In the genomic region with DNA sequence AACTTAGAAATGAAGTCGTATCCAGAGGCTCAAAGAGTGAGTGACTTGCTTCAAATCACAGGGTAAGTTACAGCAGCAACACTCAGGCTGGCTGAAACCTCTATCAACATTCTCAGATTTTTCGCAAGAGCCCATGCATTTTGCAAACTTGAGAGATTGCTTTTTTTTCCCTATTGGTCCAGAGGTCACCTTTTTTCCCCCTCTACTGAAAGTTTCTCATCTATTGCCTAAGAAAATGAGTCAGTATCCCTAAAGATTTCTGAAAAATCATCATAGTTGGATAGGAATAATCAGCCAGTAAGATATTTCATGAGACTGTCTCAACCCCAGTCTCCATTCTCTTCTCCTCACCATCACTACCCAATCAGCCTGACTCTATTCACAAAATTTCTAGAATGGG, we compare ENCODE assay signal across 15 cellular contexts.
DNase-seq lines count a peak whose midpoint lies in the region; ATAC-seq, FAIRE-seq and TF ChIP-seq lines count a peak whose summit lies in the region.
"Had no signal": no experiment of that assay in that cellular context is flagged by ENCODE, and none has a peak within 500 bp of the region (broad histone marks: within the 10 kb centered on the region; RNA-seq: fewer than 3 reads in every experiment).

No MANE protein-coding gene starts in this region.

- BruUV-seq in IMR-90 (replicated peaks; lab: Mats Ljungman, UMichigan): no TSS peak

- peak; percentile 87 for DNase-seq in AG10803 (ENCODE audit: low read depth)
- peak; percentile 90 for DNase-seq in IMR-90
- peak; percentile 97 for DNase-seq in fibroblast of the aortic adventitia (ENCODE audit: low read depth)
- no peak for DNase-seq in osteocyte (ENCODE audit: extremely low spot score, unreplicated experiment)
- no peak for DNase-seq in colonic mucosa
- DNase-seq in D721Med (ENCODE audit: insufficient read length, low spot score): no peak
- no peak for DNase-seq in SHP77 (lab: John Stamatoyannopoulos, UW)
- DNase-seq in T-helper 1 cell: no peak
- DNase-seq: COR-L47; kidney; NCI-H1092; nucleus accumbens; stimulated activated CD4-positive, alpha-beta T cell treated with anti-CD3 and anti-CD28 coated beads, Interleukin-2, amount 100 ng/mL, for 48 hours; T-helper 2 cell had no signal

- H3K36me3 Mint-ChIP-seq in osteocyte (ENCODE audit: unreplicated experiment): peaks cover 5% of the 10 kb centered on the region

- TF ChIP-seq RAD21 in IMR-90 (IDR thresholded peaks at IDR 0.05; ENCODE audit: low read length): no peak

- H3K4ac ChIP-seq in IMR-90 (ENCODE audit: low read depth, low read length): peak overlapping the region; percentile 72; the same call in 1 of the 2 replicates

- H3K23ac ChIP-seq in IMR-90 (ENCODE audit: low read depth, low read length): peak overlapping the region; percentile 70; the same call in 1 of the 2 replicates

- peak overlapping the region; percentile 73 for H2BK120ac ChIP-seq in IMR-90 (ENCODE audit: low read depth, low read length)

- no peaks in the 10 kb centered on the region for H3K27me3 Mint-ChIP-seq in osteocyte (ENCODE audit: unreplicated experiment)

- H3K4me1 ChIP-seq in IMR-90 (ENCODE audit: control insufficient read depth, insufficient read depth, low read length) (peaks cover 26% of the 10 kb centered on the region), colonic mucosa (peaks cover 5% of the 10 kb centered on the region)

- H3K4me2 ChIP-seq in IMR-90 (ENCODE audit: low read depth, low read length): peak overlapping the region; percentile 41

- peak overlapping the region; percentile 59 to 72 for H4K8ac ChIP-seq in IMR-90 (ENCODE audit: low read depth in 2 of 2, low read length in 2 of 2)

- in situ Hi-C loops in IMR-90 (cut with MboI; ENCODE audit: low sequenced_read_pairs): no loop called here

- peak overlapping the region; percentile 97 for H3K18ac ChIP-seq in IMR-90 (ENCODE audit: low read depth, low read length)

- H3K14ac ChIP-seq in IMR-90 (replicated peaks; ENCODE audit: low read depth, low read length): peak overlapping the region; percentile 80

- POLR2A ChIA-PET in IMR-90 (lab: Charles Lee; ENCODE audit: unreplicated experiment): no interaction called here

- H3K36me3 ChIP-seq in IMR-90 (ENCODE audit: control insufficient read depth, insufficient read depth, low read length) (no peaks in the 10 kb centered on the region), colonic mucosa (no peaks in the 10 kb centered on the region)

- no peak overlapping the region for H3K4me3 ChIP-seq in AG10803 (ENCODE audit: low read length)
- H3K4me3 ChIP-seq in IMR-90 (ENCODE audit: insufficient read depth, low read depth, low read length): no peak overlapping the region
- H3K4me3 ChIP-seq in fibroblast of the aortic adventitia (ENCODE audit: low read depth, low read length): no peak overlapping the region
- H3K4me3 ChIP-seq in colonic mucosa: no peak overlapping the region

- H2BK5ac ChIP-seq in IMR-90 (ENCODE audit: low read depth, low read length, poor library complexity, severe bottlenecking): peak overlapping the region; percentile 90

- H3K9ac ChIP-seq in IMR-90 (ENCODE audit: low read depth, low read length) (peak overlapping the region; percentile 72), colonic mucosa (ENCODE audit: low read depth in 2 of 2, low read length in 2 of 2) (no peak overlapping the region)

- WGBS in IMR-90 (ENCODE audit: extremely low coverage in 2 of 2, insufficient read length in 1 of 2), 2 experiments: 14% methylated on average over 1 of the region's 2 CpGs; no CpG with 5 or more reads in 1 of the 2 experiments

- peak overlapping the region; percentile 59; the same call in 1 of the 2 replicates for H2AK5ac ChIP-seq in IMR-90 (ENCODE audit: low read depth, low read length)

- ATAC-seq in IMR-90 (ENCODE audit: low read depth): peak; percentile 58

- H3K27ac ChIP-seq in IMR-90 (ENCODE audit: insufficient read depth, low read length) (peak overlapping the region; percentile 98; the same call in 1 of the 2 replicates), colonic mucosa (no peak overlapping the region)

- peaks cover 62% of the 10 kb centered on the region for H3K4me1 Mint-ChIP-seq in osteocyte (ENCODE audit: unreplicated experiment)

- peak overlapping the region; percentile 73; the same call in 1 of the 2 replicates for H4K91ac ChIP-seq in IMR-90 (ENCODE audit: insufficient read depth, low read depth, low read length)

- no peaks in the 10 kb centered on the region for H4K20me1 ChIP-seq in IMR-90 (ENCODE audit: insufficient read depth, low read length)

- peak overlapping the region; percentile 91; the same call in 1 of the 2 replicates for H4K5ac ChIP-seq in IMR-90 (ENCODE audit: low read depth, low read length)

- peaks cover 7% of the 10 kb centered on the region; the same call in 1 of the 2 replicates for H3K9me1 ChIP-seq in IMR-90 (ENCODE audit: insufficient read depth, low read length)

- no peak for FAIRE-seq in D721Med (lab: Jason Lieb, UNC)
- FAIRE-seq: GM12892, kidney had no signal

- H2BK15ac ChIP-seq in IMR-90 (ENCODE audit: low read depth, low read length): peak overlapping the region; percentile 87; the same call in 2 of the 3 replicates

- peak overlapping the region; percentile 80 for H3K27ac Mint-ChIP-seq in osteocyte (ENCODE audit: unreplicated experiment)

- H2AFZ ChIP-seq in IMR-90 (replicated peaks; ENCODE audit: low read length, poor library complexity): no peak overlapping the region

- TF ChIP-seq POLR2A in IMR-90 (IDR thresholded peaks at IDR 0.05; ENCODE audit: low read depth, low read length): no peak

- H2AK9ac ChIP-seq in IMR-90 (replicated peaks; ENCODE audit: low read depth, low read length, poor library complexity): no peak overlapping the region

- no peaks in the 10 kb centered on the region for H3K9me3 ChIP-seq in IMR-90 (ENCODE audit: control insufficient read depth, insufficient read depth, low read length)
- H3K9me3 ChIP-seq in colonic mucosa: no peaks in the 10 kb centered on the region

- intact Hi-C loops in IMR-90 (cut with micrococcal nuclease) (loop anchor here (2.0 to 5.0 kb wide), 2 partner anchors 72 to 621 kb away; no protein-coding TSS in a partner anchor), colonic mucosa (cut with DNase I) (no loop called here)

- H2BK20ac ChIP-seq in IMR-90 (ENCODE audit: low read depth, low read length): peak overlapping the region; percentile 60; the same call in 1 of the 2 replicates

- no peaks in the 10 kb centered on the region for H3K9me3 Mint-ChIP-seq in osteocyte (ENCODE audit: unreplicated experiment)

- dilution Hi-C loops in IMR-90 (cut with HindIII; ENCODE audit: low sequenced_read_pairs, unreplicated experiment): no loop called here

- H3K27me3 ChIP-seq in IMR-90 (ENCODE audit: control insufficient read depth, insufficient read depth, low read length) (no peaks in the 10 kb centered on the region), colonic mucosa (no peaks in the 10 kb centered on the region)

- peak overlapping the region; percentile 58; the same call in 1 of the 2 replicates for H3K56ac ChIP-seq in IMR-90 (ENCODE audit: extremely low read depth, insufficient read depth, low read length)

- no peak overlapping the region for H3K4me3 Mint-ChIP-seq in osteocyte (ENCODE audit: unreplicated experiment)

- TF ChIP-seq CTCF in AG10803 (conservative IDR thresholded peaks at IDR 0.05; ENCODE audit: low read length) (no peak), IMR-90 (conservative IDR thresholded peaks at IDR 0.05; ENCODE audit: low read depth, low read length) (no peak), fibroblast of the aortic adventitia (IDR thresholded peaks at IDR 0.05; ENCODE audit: insufficient read depth, low read length) (no peak), osteocyte (IDR thresholded peaks at IDR 0.05) (no peak), colonic mucosa (IDR thresholded peaks at IDR 0.05) (no peak), D721Med (IDR thresholded peaks at IDR 0.05; ENCODE audit: insufficient read depth, missing control alignments) (no peak)

- CTCF ChIA-PET in IMR-90 (lab: Yijun Ruan, JAX): no interaction called here

- H3K79me1 ChIP-seq in IMR-90 (ENCODE audit: low read depth in 1 of 2, low read length in 2 of 2): peaks cover 9 to 21% of the 10 kb centered on the region in 2 experiments; a peak in 3 of 4 replicates

TF ChIP-seq in IMR-90, 13 proteins besides CTCF, POLR2A, EP300 and RAD21:
- TF ChIP-seq CHD1 (IDR thresholded peaks at IDR 0.05; ENCODE audit: low read depth, low read length) (no peak), CEBPB (IDR thresholded peaks at IDR 0.05; ENCODE audit: low read depth, low read length) (peak; percentile 92)
TF ChIP-seq in IMR-90: peak in this region for 1.

Comparison
In these comparisons a context has a peak if more than half of its experiments do, and no peak if none do; other contexts are left out.
1. DNase-seq: peak in AG10803 (single experiment), IMR-90 (single experiment) and fibroblast of the aortic adventitia (single experiment); none in osteocyte (single experiment), colonic mucosa (single experiment), D721Med (single experiment), SHP77 (0 of 2) and T-helper 1 cell (0 of 5).